Comparison of ENCODE assay signal across 8 cellular contexts in genomic region chr19:40907968-40908735, GRCh38. TPM values are rescaled to one million over a fixed set of nuclear protein-coding genes. Genes with fewer than 3 reads are reported as not detected.
A peak's percentile ranks its signal among the peaks of the same experiment; 100 is the strongest.
DNase-seq lines count a peak whose midpoint lies in the region; ATAC-seq and TF ChIP-seq lines count a peak whose summit lies in the region.

No MANE protein-coding gene starts in this region.

- no peaks in the 10 kb centered on the region for H4K20me1 ChIP-seq in DOHH2 (ENCODE audit: control insufficient read depth, insufficient read depth, low read depth, low read length)

- no peak overlapping the region for H3K27ac ChIP-seq in DOHH2 (ENCODE audit: low read depth, low read length)

- peaks cover 7% of the 10 kb centered on the region; the same call in 1 of the 2 replicates for H3K27me3 ChIP-seq in DOHH2 (ENCODE audit: control insufficient read depth, low read length)
- peaks cover 20% of the 10 kb centered on the region for H3K27me3 ChIP-seq in adipocyte (replicated peaks; ENCODE audit: control insufficient read depth, insufficient read depth, low read length)

- POLR2A ChIA-PET in WTC11 (lab: Charles Lee) = no interaction called here

- peak overlapping the region; percentile 78 for H3K4me2 ChIP-seq in DOHH2 (ENCODE audit: low read length)

- ATAC-seq in WTC11 = peak; percentile 95
- ATAC-seq in HG03457 (IDR thresholded peaks at IDR 0.05; ENCODE audit: unreplicated experiment) = no peak

- DNase-seq in WTC11 (ENCODE audit: low spot score) = peak; percentile 72
- no peak for DNase-seq in adipocyte (ENCODE audit: low read depth)
- DNase-seq in stimulated activated CD4-positive, alpha-beta T cell treated with anti-CD3 and anti-CD28 coated beads, Interleukin-12 subunit alpha, Interleukin-12 subunit beta, amount 100 ng/mL, for 48 hours (ENCODE audit: low read depth in 2 of 3, low spot score in 1 of 3) = peak; percentile 17 to 34 (median 26)
- no peak for DNase-seq in HuH-7.5 (ENCODE audit: low spot score)
- DNase-seq in NCI-H146 treated with DMSO at 0.1 percent for 48 hours (lab: John Stamatoyannopoulos, UW; ENCODE audit: unreplicated experiment) = no peak
- DNase-seq in NCI-H2081 treated with DMSO at 0.1 percent for 48 hours (lab: John Stamatoyannopoulos, UW) = no peak

- H3K4me3 ChIP-seq in DOHH2 (ENCODE audit: low read length) (peak overlapping the region; percentile 74), adipocyte (ENCODE audit: low read length) (peak overlapping the region; percentile 71)

- peak overlapping the region; percentile 49 for H3K4me3 Mint-ChIP-seq in WTC11

- peak overlapping the region; percentile 30 for H3K9ac ChIP-seq in adipocyte (ENCODE audit: low read length)

- no peaks in the 10 kb centered on the region for H3K9me2 ChIP-seq in DOHH2 (replicated peaks; ENCODE audit: control insufficient read depth, low read length)

- no peaks in the 10 kb centered on the region for H3F3A ChIP-seq in DOHH2 (ENCODE audit: control insufficient read depth, insufficient read depth)

- H3K4me1 ChIP-seq in DOHH2 (ENCODE audit: control insufficient read depth, low read length) (peaks cover 14% of the 10 kb centered on the region), adipocyte (ENCODE audit: control insufficient read depth, insufficient read depth, low read length) (peaks cover 9% of the 10 kb centered on the region)

- H3K9me3 ChIP-seq in DOHH2 (ENCODE audit: control insufficient read depth, insufficient read depth, low read length) = no peaks in the 10 kb centered on the region
- H3K9me3 ChIP-seq in adipocyte (ENCODE audit: control insufficient read depth, low read length) = no peaks in the 10 kb centered on the region

- no peak overlapping the region for H3K27ac Mint-ChIP-seq in WTC11

- CTCF ChIA-PET in WTC11 (lab: Charles Lee) = interaction anchor here (0.9 to 1.7 kb wide), 3 partner anchors 14 to 89 kb away, joined by 3 to 6 read pairs (median 4); no protein-coding TSS in a partner anchor

- H3K27me3 Mint-ChIP-seq in WTC11 (ENCODE audit: low read depth) = peaks cover 44% of the 10 kb centered on the region

- peaks cover 15% of the 10 kb centered on the region for H3K36me3 Mint-ChIP-seq in WTC11

- H3K36me3 ChIP-seq in DOHH2 (ENCODE audit: control insufficient read depth, low read length) (no peaks in the 10 kb centered on the region), adipocyte (ENCODE audit: control insufficient read depth, insufficient read depth, low read length, severe bottlenecking) (no peaks in the 10 kb centered on the region)

- TF ChIP-seq CTCF in DOHH2 (IDR thresholded peaks at IDR 0.05; ENCODE audit: low read depth, low read length, poor library complexity, severe bottlenecking) = no peak
- TF ChIP-seq CTCF in WTC11 (IDR thresholded peaks at IDR 0.05) = no peak

- H3K79me2 ChIP-seq in DOHH2 (ENCODE audit: control insufficient read depth, low read length) = no peaks in the 10 kb centered on the region

- peaks cover 10% of the 10 kb centered on the region for H3K4me1 Mint-ChIP-seq in WTC11

- H3K9me3 Mint-ChIP-seq in WTC11 = peaks cover 24% of the 10 kb centered on the region

TF ChIP-seq in WTC11, 78 proteins besides CTCF, POLR2A, EP300 and RAD21:
- TF ChIP-seq MAX (CRISPR knock-in tag; IDR thresholded peaks at IDR 0.05) (peak; percentile 19; the same call in 1 of the 2 replicates), ATF6 (CRISPR knock-in tag; IDR thresholded peaks at IDR 0.05) (no peak)

RNA-seq across cellular contexts. Expression of gene CYP2A7, which starts 26.1 kb away (rescaled TPM):
- total RNA-seq in WTC11 (2021) = 0.21 TPM in 1 of 3 replicates, not detected in the others

RNA-seq across cellular contexts. Expression of gene CYP2A6, which starts 57.9 kb away (rescaled TPM):
- 0.25 to 0.80 TPM (median 0.28 TPM) in 3 replicates for total RNA-seq in WTC11 (2021)

Comparison
In these comparisons a context has a peak if more than half of its experiments do, and no peak if none do; other contexts are left out.
1. DNase-seq: peak in WTC11 (single experiment) and stimulated activated CD4-positive, alpha-beta T cell treated with anti-CD3 and anti-CD28 coated beads, Interleukin-12 subunit alpha, Interleukin-12 subunit beta, amount 100 ng/mL, for 48 hours (3 of 3); none in adipocyte (single experiment), HuH-7.5 (single experiment), NCI-H146 treated with DMSO at 0.1 percent for 48 hours (single experiment) and NCI-H2081 treated with DMSO at 0.1 percent for 48 hours (single experiment).